ENCODE assay signal across 17 cellular contexts in the genomic region with DNA sequence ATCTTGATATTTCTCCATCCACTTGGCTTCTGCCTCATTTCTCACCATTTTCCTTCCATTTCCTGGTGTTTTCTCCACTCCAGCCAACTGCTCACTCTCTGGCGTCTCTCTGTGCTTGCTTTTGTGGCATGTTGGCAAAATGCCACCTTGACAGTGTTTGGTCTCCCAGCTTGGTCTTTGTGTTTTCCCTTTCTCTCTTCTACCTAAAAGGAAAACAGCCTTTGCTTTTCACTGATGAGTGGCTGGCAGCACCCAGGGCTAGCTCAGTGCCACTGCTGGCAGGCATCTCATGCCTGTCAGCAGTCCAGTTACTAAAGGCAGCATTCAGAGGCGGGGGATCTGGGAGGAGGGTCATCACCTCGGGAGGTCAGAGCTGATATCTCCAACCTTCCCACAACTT. TPM values are rescaled to one million over a fixed set of nuclear protein-coding genes. Genes with fewer than 3 reads are reported as not detected.
DNase-seq lines count a peak whose midpoint lies in the region; ATAC-seq, FAIRE-seq and TF ChIP-seq lines count a peak whose summit lies in the region.
"Had no signal": no experiment of that assay in that cellular context is flagged by ENCODE, and none has a peak within 500 bp of the region (broad histone marks: within the 10 kb centered on the region; RNA-seq: fewer than 3 reads in every experiment).

No MANE protein-coding gene starts in this region.

- H3K36me3 Mint-ChIP-seq in type B pancreatic cell = no peaks in the 10 kb centered on the region
- H3K36me3 Mint-ChIP-seq: mesothelial cell of epicardium had no signal

- DNase-seq in stimulated activated naive CD8-positive, alpha-beta T cell treated with anti-CD3 and anti-CD28 coated beads, Interleukin-15, amount 100 ng/mL, for 72 hours = no peak
- no peak for DNase-seq in stimulated activated naive CD8-positive, alpha-beta T cell treated with anti-CD3 and anti-CD28 coated beads, Interleukin-15, Interleukin-2, amounts not matched to agents 100 U/mL and 50 U/mL, for 24 hours
- DNase-seq in NCI-H446 treated with DMSO at 0.1 percent for 48 hours (lab: John Stamatoyannopoulos, UW) (peak; percentile 85), heart right ventricle (peak in 1 of 2 donors; percentile 15), type B pancreatic cell (ENCODE audit: extremely low spot score, unreplicated experiment) (peak; percentile 24), GM20000 (ENCODE audit: low spot score) (no peak), GM19239 (ENCODE audit: insufficient read length, low spot score) (no peak), AML-193 (lab: John Stamatoyannopoulos, UW) (no peak)
- DNase-seq: ACHN; activated T-cell treated with anti-CD3 and anti-CD28 coated beads, Interleukin-2, amount 50 U/mL, for 72 hours; dermis blood vessel endothelial cell; NK-92 treated with Interleukin-12 subunit alpha and Interleukin-12 subunit beta, amount 100 ng/mL, for 24 hours; T1000 had no signal

- TF ChIP-seq CTCF in heart right ventricle (IDR thresholded peaks at IDR 0.05) (no peak), type B pancreatic cell (conservative IDR thresholded peaks at IDR 0.05) (no peak), GM20000 (IDR thresholded peaks at IDR 0.05; ENCODE audit: extremely low read depth, missing control alignments) (no peak)

- FAIRE-seq in GM19239 (lab: Jason Lieb, UNC) = no peak

- H3K27ac ChIP-seq in heart right ventricle = peak overlapping the region in 5 of 10 donors; percentile 10 to 52 (median 41)

- intact Hi-C loops in heart right ventricle (cut with DNase I) = no loop called here

- H3K9me3 Mint-ChIP-seq in stimulated activated naive CD8-positive, alpha-beta T cell treated with anti-CD3 and anti-CD28 coated beads, Interleukin-15, amount 100 ng/mL, for 72 hours = peaks cover 8 to 13% of the 10 kb centered on the region in 2 donors
- no peaks in the 10 kb centered on the region for H3K9me3 Mint-ChIP-seq in type B pancreatic cell

- H3K4me3 Mint-ChIP-seq in stimulated activated naive CD8-positive, alpha-beta T cell treated with anti-CD3 and anti-CD28 coated beads, Interleukin-15, amount 100 ng/mL, for 72 hours = no peak overlapping the region
- H3K4me3 Mint-ChIP-seq in type B pancreatic cell = no peak overlapping the region
- H3K4me3 Mint-ChIP-seq: activated T-cell treated with anti-CD3 and anti-CD28 coated beads, Interleukin-2, amount 50 U/mL, for 72 hours; mesothelial cell of epicardium had no signal

- H3K4me1 ChIP-seq in heart right ventricle = peaks cover 0 to 20% (median 3%) of the 10 kb centered on the region in 9 donors

- peaks cover 0 to 12% (median 3%) of the 10 kb centered on the region in 11 donors for H3K9me3 ChIP-seq in heart right ventricle

- no peaks in the 10 kb centered on the region for H3K4me1 Mint-ChIP-seq in stimulated activated naive CD8-positive, alpha-beta T cell treated with anti-CD3 and anti-CD28 coated beads, Interleukin-15, amount 100 ng/mL, for 72 hours
- H3K4me1 Mint-ChIP-seq in type B pancreatic cell (ENCODE audit: unreplicated experiment) = no peaks in the 10 kb centered on the region
- H3K4me1 Mint-ChIP-seq: mesothelial cell of epicardium had no signal

- H3K27me3 Mint-ChIP-seq in stimulated activated naive CD8-positive, alpha-beta T cell treated with anti-CD3 and anti-CD28 coated beads, Interleukin-15, amount 100 ng/mL, for 72 hours = peaks cover 16% of the 10 kb centered on the region
- H3K27me3 Mint-ChIP-seq in type B pancreatic cell = peaks cover 7% of the 10 kb centered on the region

- no peak for ATAC-seq in stimulated activated naive CD8-positive, alpha-beta T cell treated with anti-CD3 and anti-CD28 coated beads, Interleukin-15, amount 100 ng/mL, for 72 hours
- ATAC-seq in stimulated activated naive CD8-positive, alpha-beta T cell treated with anti-CD3 and anti-CD28 coated beads, Interleukin-15, Interleukin-2, amounts not matched to agents 100 U/mL and 50 U/mL, for 24 hours = no peak
- ATAC-seq in heart right ventricle = peak in 6 of 8 donors; percentile 61 to 84 (median 76)
- ATAC-seq: activated T-cell treated with anti-CD3 and anti-CD28 coated beads, Interleukin-2, amount 50 U/mL, for 72 hours; HCT116 had no signal

- no peak overlapping the region for H3K4me3 ChIP-seq in heart right ventricle

- peak overlapping the region; percentile 50 to 54 for H3K27ac Mint-ChIP-seq in stimulated activated naive CD8-positive, alpha-beta T cell treated with anti-CD3 and anti-CD28 coated beads, Interleukin-15, amount 100 ng/mL, for 72 hours
- H3K27ac Mint-ChIP-seq in type B pancreatic cell = no peak overlapping the region
- H3K27ac Mint-ChIP-seq: activated T-cell treated with anti-CD3 and anti-CD28 coated beads, Interleukin-2, amount 50 U/mL, for 72 hours; mesothelial cell of epicardium had no signal

- WGBS in heart right ventricle, 2 donors = 23 to 25% methylated on average over 3 of the region's 3 CpGs

- no peaks in the 10 kb centered on the region for H3K36me3 ChIP-seq in heart right ventricle

- H3K27me3 ChIP-seq in heart right ventricle = no peaks in the 10 kb centered on the region

RNA-seq across cellular contexts. Expression of a gene that starts 55.3 kb away (rescaled TPM):
- total RNA-seq in heart right ventricle = under 1 TPM in 1 of 10 donors, not detected in 9; 0.04 TPM
- under 1 TPM in 1 of 2 donors, not detected in 1; 0.03 TPM for polyA plus RNA-seq in heart right ventricle
- total RNA-seq in type B pancreatic cell (ENCODE audit: low replicate concordance) = 1.4 and 1.9 TPM in 2 replicates
- total RNA-seq: activated T-cell treated with anti-CD3 and anti-CD28 coated beads, Interleukin-2, amount 50 U/mL, for 72 hours; LHCN-M2; mesothelial cell of epicardium; osteoblast had no signal

Comparison
In these comparisons a context has a peak if more than half of its experiments do, and no peak if none do; other contexts are left out.
1. ATAC-seq: peak in heart right ventricle (6 of 8); none in stimulated activated naive CD8-positive, alpha-beta T cell treated with anti-CD3 and anti-CD28 coated beads, Interleukin-15, amount 100 ng/mL, for 72 hours (single experiment) and stimulated activated naive CD8-positive, alpha-beta T cell treated with anti-CD3 and anti-CD28 coated beads, Interleukin-15, Interleukin-2, amounts not matched to agents 100 U/mL and 50 U/mL, for 24 hours (single experiment).
2. DNase-seq: peak in NCI-H446 treated with DMSO at 0.1 percent for 48 hours (single experiment) and type B pancreatic cell (single experiment); none in stimulated activated naive CD8-positive, alpha-beta T cell treated with anti-CD3 and anti-CD28 coated beads, Interleukin-15, amount 100 ng/mL, for 72 hours (0 of 2), stimulated activated naive CD8-positive, alpha-beta T cell treated with anti-CD3 and anti-CD28 coated beads, Interleukin-15, Interleukin-2, amounts not matched to agents 100 U/mL and 50 U/mL, for 24 hours (single experiment), GM20000 (single experiment), GM19239 (single experiment) and AML-193 (0 of 2).